13 cellular contexts compared by ENCODE assay signal in genomic region chr14:98950356-98950895, GRCh38.
DNase-seq lines count a peak whose midpoint lies in the region; ATAC-seq and TF ChIP-seq lines count a peak whose summit lies in the region.
"Had no signal": no experiment of that assay in that cellular context is flagged by ENCODE, and none has a peak within 500 bp of the region (broad histone marks: within the 10 kb centered on the region; RNA-seq: fewer than 3 reads in every experiment).

No MANE protein-coding gene starts in this region.

- 69 to 80% methylated on average over 5 of the region's 5 CpGs for WGBS in heart right ventricle, 2 donors
- 88 to 100% methylated on average over 1 to 5 of the region's 5 CpGs for WGBS in endodermal cell (ENCODE audit: insufficient coverage in 1 of 2, insufficient read length in 1 of 2), 2 experiments

- H3K36me3 ChIP-seq in heart right ventricle (no peaks in the 10 kb centered on the region), endodermal cell (ENCODE audit: control insufficient read depth, insufficient read depth, low read length) (no peaks in the 10 kb centered on the region)
- H3K36me3 ChIP-seq: HAP-1 had no signal

- H3K27ac Mint-ChIP-seq in endodermal cell: no peak overlapping the region
- no peak overlapping the region for H3K27ac Mint-ChIP-seq in natural killer cell
- H3K27ac Mint-ChIP-seq: CD8-positive, alpha-beta T cell; GM23338; IgD-negative memory B cell had no signal

- H3K27me3 Mint-ChIP-seq in endodermal cell (ENCODE audit: insufficient read depth) (peaks cover 38% of the 10 kb centered on the region), natural killer cell (ENCODE audit: low read depth in 2 of 2) (peaks cover 4 to 19% of the 10 kb centered on the region in 2 donors)
- H3K27me3 Mint-ChIP-seq: IgD-negative memory B cell had no signal

- no peak for ATAC-seq in heart right ventricle
- ATAC-seq in natural killer cell: no peak
- ATAC-seq in esophagus mucosa: no peak
- ATAC-seq: CD8-positive, alpha-beta T cell; GM23338 had no signal

- H3K4me3 Mint-ChIP-seq in endodermal cell (no peak overlapping the region), natural killer cell (no peak overlapping the region)
- H3K4me3 Mint-ChIP-seq: CD8-positive, alpha-beta T cell; GM23338; IgD-negative memory B cell had no signal

- TF ChIP-seq CTCF in heart right ventricle (IDR thresholded peaks at IDR 0.05) (no peak), endodermal cell (conservative IDR thresholded peaks at IDR 0.05) (no peak), natural killer cell (IDR thresholded peaks at IDR 0.05) (no peak)

- peak; percentile 51 for DNase-seq in cardiac septum (ENCODE audit: low spot score)
- no peak for DNase-seq in heart right ventricle
- DNase-seq in cerebellar nuclear complex (lab: John Stamatoyannopoulos, UW): peak; percentile 45 to 87
- peak; percentile 26 for DNase-seq in endodermal cell
- no peak for DNase-seq in natural killer cell
- no peak for DNase-seq in GM19240 (ENCODE audit: insufficient read length, low spot score)
- DNase-seq: Caco-2; CD8-positive, alpha-beta T cell had no signal

- H3K4me3 ChIP-seq in heart right ventricle (no peak overlapping the region), endodermal cell (ENCODE audit: low read length) (no peak overlapping the region)
- H3K4me3 ChIP-seq: GM23338, HAP-1 had no signal

- H3K27ac ChIP-seq in heart right ventricle (no peak overlapping the region), endodermal cell (ENCODE audit: low read depth, low read length) (no peak overlapping the region)

- intact Hi-C loops in cardiac septum (cut with DNase I): no loop called here
- intact Hi-C loops in heart right ventricle (cut with DNase I): no loop called here
- intact Hi-C loops in natural killer cell (cut with micrococcal nuclease): no loop called here

- H3K27me3 ChIP-seq in heart right ventricle (peaks cover 0 to 21% (median 9%) of the 10 kb centered on the region in 7 donors), endodermal cell (ENCODE audit: control insufficient read depth, insufficient read depth, low read length, poor library complexity, severe bottlenecking) (no peaks in the 10 kb centered on the region)

- H3K9ac ChIP-seq in endodermal cell (ENCODE audit: extremely low read depth, low read length, poor library complexity, severe bottlenecking): no peak overlapping the region

- peaks cover 0 to 29% (median 0%) of the 10 kb centered on the region in 9 donors for H3K4me1 ChIP-seq in heart right ventricle
- peaks cover 2% of the 10 kb centered on the region for H3K4me1 ChIP-seq in endodermal cell (ENCODE audit: control insufficient read depth, insufficient read depth, low read length)
- H3K4me1 ChIP-seq: Caco-2, HAP-1 had no signal

- H3K9me3 Mint-ChIP-seq in endodermal cell (peaks cover 21% of the 10 kb centered on the region), natural killer cell (no peaks in the 10 kb centered on the region)
- H3K9me3 Mint-ChIP-seq: CD8-positive, alpha-beta T cell; GM23338 had no signal

- no peaks in the 10 kb centered on the region for H3K9me3 ChIP-seq in heart right ventricle
- H3K9me3 ChIP-seq in endodermal cell (ENCODE audit: control insufficient read depth, low read length): no peaks in the 10 kb centered on the region
- H3K9me3 ChIP-seq: Caco-2, HAP-1 had no signal

- H3K4me1 Mint-ChIP-seq in endodermal cell (peaks cover 17% of the 10 kb centered on the region), natural killer cell (no peaks in the 10 kb centered on the region)
- H3K4me1 Mint-ChIP-seq: IgD-negative memory B cell had no signal

- no peaks in the 10 kb centered on the region for H3K36me3 Mint-ChIP-seq in endodermal cell (ENCODE audit: low read depth)
- no peaks in the 10 kb centered on the region for H3K36me3 Mint-ChIP-seq in natural killer cell
- H3K36me3 Mint-ChIP-seq: CD14-positive monocyte; CD8-positive, alpha-beta T cell; IgD-negative memory B cell had no signal

Comparison
In these comparisons a context has a peak if more than half of its experiments do, and no peak if none do; other contexts are left out.
1. DNase-seq: peak in cardiac septum (single experiment), cerebellar nuclear complex (2 of 2) and endodermal cell (single experiment); none in heart right ventricle (0 of 2), natural killer cell (single experiment) and GM19240 (single experiment).